ENCODE assay signal across 8 cellular contexts in the genomic region with DNA sequence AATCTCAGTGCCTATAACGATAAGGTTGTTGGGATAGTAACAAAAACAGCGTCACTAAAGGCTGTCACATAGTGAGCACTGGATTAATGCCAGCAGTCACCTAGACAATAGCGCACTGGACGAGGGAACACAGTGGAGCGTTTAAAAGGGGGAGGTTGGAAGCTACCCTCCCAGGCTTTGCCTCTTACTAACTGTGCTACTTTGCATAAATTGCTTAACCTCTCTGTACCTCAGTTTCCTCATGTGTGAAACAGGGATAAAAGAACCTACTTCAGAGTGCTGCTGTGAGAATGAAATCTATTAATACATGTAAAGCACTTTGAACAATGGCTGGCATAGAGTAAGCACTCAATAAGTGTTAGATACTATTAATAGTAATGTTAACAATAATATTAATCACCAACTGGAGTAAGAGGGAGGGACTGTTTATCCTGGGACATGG. TPM values are rescaled to one million over a fixed set of nuclear protein-coding genes. Genes with fewer than 3 reads are reported as not detected.
DNase-seq lines count a peak whose midpoint lies in the region; ATAC-seq, FAIRE-seq and TF ChIP-seq lines count a peak whose summit lies in the region.

No MANE protein-coding gene starts in this region.

- H3K4me1 Mint-ChIP-seq in endothelial cell (ENCODE audit: unreplicated experiment): peaks cover 43% of the 10 kb centered on the region

- intact Hi-C loops in pancreas (cut with DNase I): no loop called here

- H3K27ac Mint-ChIP-seq in endothelial cell (ENCODE audit: unreplicated experiment): peak overlapping the region; percentile 99

- H3K4me3 ChIP-seq in pancreas: peak overlapping the region in 2 of 4 donors; percentile 3 to 10

- H3K4me1 ChIP-seq in pancreas: peaks cover 60 to 74% (median 72%) of the 10 kb centered on the region in 3 donors

- H3K9me3 ChIP-seq in pancreas: no peaks in the 10 kb centered on the region

- H3K4me3 Mint-ChIP-seq in endothelial cell (ENCODE audit: unreplicated experiment): no peak overlapping the region

- H3K36me3 ChIP-seq in pancreas: peaks cover 0 to 5% (median 0%) of the 10 kb centered on the region in 3 donors

- peak; percentile 53 to 66 (median 60) for ATAC-seq in pancreas

- peak; percentile 73 for DNase-seq in DMS153 treated with DMSO at 0.1 percent for 48 hours (lab: John Stamatoyannopoulos, UW; ENCODE audit: unreplicated experiment)
- peak; percentile 94 for DNase-seq in NCI-H69 (lab: John Stamatoyannopoulos, UW)
- DNase-seq in endothelial cell (ENCODE audit: low spot score): no peak
- DNase-seq in pancreas: peak in 3 of 6 donors; percentile 52 to 57 (median 53)
- DNase-seq in UCSD-AML1 (lab: John Stamatoyannopoulos, UW; ENCODE audit: unreplicated experiment): no peak
- no peak for DNase-seq in cortex of kidney (lab: John Stamatoyannopoulos, UW)
- no peak for DNase-seq in activated CD8-positive, alpha-beta memory T cell treated with anti-CD3 and anti-CD28 coated beads for 24 hours
- no peak for DNase-seq in stimulated activated naive CD4-positive, alpha-beta T cell treated with Interleukin-2 at 50 U/mL for 16 hours (lab: John Stamatoyannopoulos, UW)

- H3K27ac ChIP-seq in pancreas: peak overlapping the region; percentile 85 to 93 (median 90)

- no peaks in the 10 kb centered on the region for H3K27me3 ChIP-seq in pancreas

- WGBS in pancreas, 2 donors: 8 to 10% methylated on average over 5 of the region's 5 CpGs

- FAIRE-seq in pancreas (lab: Jason Lieb, UNC): no peak

- no peaks in the 10 kb centered on the region for H3K9me3 Mint-ChIP-seq in endothelial cell (ENCODE audit: unreplicated experiment)

- H3K27me3 Mint-ChIP-seq in endothelial cell (ENCODE audit: unreplicated experiment): peaks cover 6% of the 10 kb centered on the region

- peaks cover 18% of the 10 kb centered on the region for H3K36me3 Mint-ChIP-seq in endothelial cell (ENCODE audit: low read depth, unreplicated experiment)

- TF ChIP-seq CTCF in endothelial cell (IDR thresholded peaks at IDR 0.05; ENCODE audit: unreplicated experiment): no peak
- no peak for TF ChIP-seq CTCF in pancreas (IDR thresholded peaks at IDR 0.05)

RNA-seq across cellular contexts. Expression of gene BCL2L1, which starts 10.5 kb away (rescaled TPM):
- total RNA-seq in endothelial cell (ENCODE audit: unreplicated experiment) (52.9 TPM), pancreas (10 to 100 TPM; 27.3 to 59.8 (median 40.0) TPM)
- 10 to 100 TPM; 40.8 to 55.5 TPM for polyA plus RNA-seq in pancreas

RNA-seq across cellular contexts. Expression of gene TPX2, which starts 27.0 kb away (rescaled TPM):
- total RNA-seq in endothelial cell (ENCODE audit: unreplicated experiment) (27.2 TPM), pancreas (1 to 10 TPM in 1 of 6 donors, under 1 TPM in 4, not detected in 1; 0.20 to 1.5 (median 0.79) TPM)
- polyA plus RNA-seq in pancreas: under 1 TPM; 0.04 to 0.12 TPM

Comparison
In these comparisons a context has a peak if more than half of its experiments do, and no peak if none do; other contexts are left out.
1. DNase-seq: peak in DMS153 treated with DMSO at 0.1 percent for 48 hours (single experiment) and NCI-H69 (single experiment); none in endothelial cell (single experiment), UCSD-AML1 (single experiment), cortex of kidney (single experiment), activated CD8-positive, alpha-beta memory T cell treated with anti-CD3 and anti-CD28 coated beads for 24 hours (single experiment) and stimulated activated naive CD4-positive, alpha-beta T cell treated with Interleukin-2 at 50 U/mL for 16 hours (single experiment).
2. RNA of gene TPX2, which starts 27.0 kb away (total RNA-seq): 27.2 TPM in endothelial cell (single experiment); 0.20 to 1.5 TPM in pancreas; every median in the first group is over 10 times any median in the second.